ENCODE assay signal across 31 cellular contexts in the genomic region with DNA sequence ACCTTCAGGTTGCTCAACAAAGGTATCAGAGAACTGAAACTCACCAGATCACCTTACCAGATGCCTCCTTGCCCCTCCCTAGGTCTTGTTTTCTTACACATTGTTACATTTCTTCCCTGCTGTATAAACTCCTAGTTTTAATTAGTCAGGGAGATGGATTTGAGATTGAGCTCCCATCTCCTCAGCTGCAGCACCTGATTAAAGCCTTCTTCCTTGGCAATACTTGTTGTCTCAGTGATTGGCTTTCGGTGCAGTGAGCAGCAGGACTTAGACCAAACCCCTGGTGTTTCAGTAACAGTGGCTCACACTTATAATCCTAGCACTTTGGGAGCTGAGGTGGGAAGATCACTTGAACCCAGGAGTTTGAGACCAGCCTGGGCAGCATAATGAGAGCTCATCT. TPM values are rescaled to one million over a fixed set of nuclear protein-coding genes. Genes with fewer than 3 reads are reported as not detected.
"Had no signal": no experiment of that assay in that cellular context is flagged by ENCODE, and none has a peak within 500 bp of the region (broad histone marks: within the 10 kb centered on the region; RNA-seq: fewer than 3 reads in every experiment).

No MANE protein-coding gene starts in this region.

- H3K27me3 ChIP-seq: colonic mucosa, dorsolateral prefrontal cortex, esophagus muscularis mucosa, esophagus squamous epithelium, gastrocnemius medialis, gastroesophageal sphincter, heart left ventricle, heart right ventricle had no signal

- H3K27ac ChIP-seq: colonic mucosa, coronary artery, dorsolateral prefrontal cortex, epithelial cell of prostate, esophagus muscularis mucosa, esophagus squamous epithelium, foreskin keratinocyte, gastrocnemius medialis, gastroesophageal sphincter, heart left ventricle, heart right ventricle had no signal

- ATAC-seq: effector memory CD8-positive, alpha-beta T cell; esophagus mucosa; foreskin keratinocyte; gastrocnemius medialis; gastroesophageal sphincter; heart left ventricle; heart right ventricle had no signal

- H3K9me3 ChIP-seq: colonic mucosa, esophagus squamous epithelium, gastrocnemius medialis, gastroesophageal sphincter had no signal

- DNase-seq: colonic mucosa; cortex of kidney; dermis blood vessel endothelial cell; dorsolateral prefrontal cortex; effector CD4-positive, alpha-beta T cell; effector CD8-positive, alpha-beta T cell; effector memory CD4-positive, alpha-beta T cell; effector memory CD8-positive, alpha-beta T cell; endodermal cell; erythroblast; esophagus squamous epithelium; foreskin fibroblast; foreskin keratinocyte; foreskin melanocyte; gastrocnemius medialis; glutamatergic neuron; head of caudate nucleus; heart left ventricle; heart right ventricle had no signal

- H3K4me1 ChIP-seq: colonic mucosa, esophagus muscularis mucosa, esophagus squamous epithelium, foreskin keratinocyte, gastrocnemius medialis, gastroesophageal sphincter, heart left ventricle, heart right ventricle had no signal

- H3K36me3 ChIP-seq: colonic mucosa, esophagus muscularis mucosa, esophagus squamous epithelium, gastrocnemius medialis, gastroesophageal sphincter, heart left ventricle, heart right ventricle had no signal

- FAIRE-seq: colon, endometrium, endothelial cell of umbilical vein, frontal cortex had no signal

- H3K4me3 ChIP-seq: colonic mucosa, coronary artery, dorsolateral prefrontal cortex, esophagus muscularis mucosa, esophagus squamous epithelium, gastrocnemius medialis, gastroesophageal sphincter, heart left ventricle, heart right ventricle had no signal

RNA-seq across cellular contexts. Expression of gene HSD17B13, which starts 59.8 kb away (rescaled TPM):
- total RNA-seq: dermis blood vessel endothelial cell, endothelial cell of umbilical vein, epithelial cell of proximal tubule, esophagus mucosa, esophagus squamous epithelium, fibroblast of villous mesenchyme, glomerular endothelial cell had no signal
- polyA plus RNA-seq: foreskin keratinocyte had no signal
